In the genomic region with DNA sequence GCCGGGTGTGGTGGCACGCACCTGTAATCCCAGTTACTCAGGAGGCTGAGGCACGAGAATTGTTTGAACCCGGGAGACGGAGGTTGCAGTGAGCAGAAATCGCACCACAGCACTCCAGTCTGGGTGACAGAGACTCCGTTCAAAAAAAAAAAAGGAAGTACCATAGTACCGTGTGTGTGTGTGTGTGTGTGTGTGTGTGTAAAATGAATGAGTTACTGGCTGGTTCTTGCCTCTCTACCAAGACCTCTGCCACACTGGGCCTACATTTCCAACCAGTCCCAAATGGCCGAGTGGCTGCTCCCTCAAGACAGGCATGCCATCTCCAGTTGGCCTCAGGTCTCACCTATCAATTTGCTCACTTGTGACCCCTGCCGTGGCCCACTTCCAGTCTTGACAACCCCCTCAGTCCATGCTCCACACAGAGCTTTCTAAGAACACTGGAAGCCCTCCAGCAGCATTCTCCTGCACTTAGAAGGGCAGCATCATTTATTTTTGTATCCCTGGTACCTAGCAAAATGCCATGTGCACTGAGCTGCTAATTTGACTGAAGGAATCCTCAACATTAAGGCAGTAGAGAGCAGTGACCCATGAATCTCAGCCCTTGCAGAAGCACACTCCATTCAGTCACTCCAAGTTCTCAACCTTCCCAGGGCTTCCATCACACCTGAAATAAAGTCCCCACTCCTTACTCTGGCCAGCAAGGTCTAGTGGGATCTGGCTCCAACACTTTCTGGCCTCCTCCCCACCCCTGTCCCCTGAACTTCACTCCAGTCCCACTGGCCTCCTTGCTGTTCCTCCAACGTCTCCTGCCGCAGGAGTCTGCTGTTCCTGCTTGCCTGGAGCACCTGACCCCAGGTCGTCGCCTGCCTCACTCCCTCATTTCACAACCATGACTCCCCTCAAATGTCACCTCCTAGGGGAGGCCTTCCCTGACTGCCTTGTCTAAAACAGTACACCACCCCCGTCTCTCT, we compare ENCODE assay signal across 9 cellular contexts. TPM values are rescaled to one million over a fixed set of nuclear protein-coding genes. Genes with fewer than 3 reads are reported as not detected.
A peak's percentile ranks its signal among the peaks of the same experiment; 100 is the strongest.
DNase-seq lines count a peak whose midpoint lies in the region; ATAC-seq and TF ChIP-seq lines count a peak whose summit lies in the region.
"Had no signal": no experiment of that assay in that cellular context is flagged by ENCODE, and none has a peak within 500 bp of the region (broad histone marks: within the 10 kb centered on the region; RNA-seq: fewer than 3 reads in every experiment).

No MANE protein-coding gene starts in this region.

- TF ChIP-seq CTCF in VCaP (conservative IDR thresholded peaks at IDR 0.05), result no peak
- TF ChIP-seq CTCF in suprapubic skin (IDR thresholded peaks at IDR 0.05), result no peak

- no peak for TF ChIP-seq POLR2A in suprapubic skin (IDR thresholded peaks at IDR 0.05)

- H3K4me3 Mint-ChIP-seq in T-helper 2 cell treated with Interferon-gamma antibody and Interleukin-4, amounts not matched to agents 5 μg/mL and 100 μg/mL, for 36 hours, result peak overlapping the region; percentile 2
- H3K4me3 Mint-ChIP-seq in immature natural killer cell, result peak overlapping the region; percentile 80 to 91 (median 86)

- no peak for ATAC-seq in HG03565 (IDR thresholded peaks at IDR 0.05; ENCODE audit: unreplicated experiment)

- peak overlapping the region; percentile 71 for H3K27ac Mint-ChIP-seq in T-helper 2 cell treated with Interferon-gamma antibody and Interleukin-4, amounts not matched to agents 5 μg/mL and 100 μg/mL, for 36 hours
- H3K27ac Mint-ChIP-seq in immature natural killer cell, result peak overlapping the region; percentile 92 to 99 (median 98)

- DNase-seq in T-helper 2 cell treated with Interferon-gamma antibody and Interleukin-4, amounts not matched to agents 5 μg/mL and 100 μg/mL, for 36 hours (ENCODE audit: low spot score), result no peak
- DNase-seq in T-helper 2 cell, result no peak
- DNase-seq in immature natural killer cell, result peak; percentile 25 to 58 (median 51)
- no peak for DNase-seq in suprapubic skin (ENCODE audit: low spot score in 2 of 2)
- no peak for DNase-seq in NCI-H748 (lab: John Stamatoyannopoulos, UW; ENCODE audit: unreplicated experiment)
- DNase-seq in DMS79 (lab: John Stamatoyannopoulos, UW), result no peak

- TF ChIP-seq EP300 in suprapubic skin (IDR thresholded peaks at IDR 0.05), result no peak

- H3K27me3 ChIP-seq in suprapubic skin, result no peaks in the 10 kb centered on the region

- H3K4me3 ChIP-seq in suprapubic skin, result no peak overlapping the region

- no peaks in the 10 kb centered on the region for H3K9me3 ChIP-seq in suprapubic skin

- peaks cover 29% of the 10 kb centered on the region for H3K36me3 ChIP-seq in suprapubic skin

- peak overlapping the region; percentile 94 for H3K27ac ChIP-seq in VCaP
- peak overlapping the region; percentile 78 for H3K27ac ChIP-seq in suprapubic skin

- H3K4me1 ChIP-seq in suprapubic skin, result peaks cover 84% of the 10 kb centered on the region

- no peaks in the 10 kb centered on the region for H3K9me3 Mint-ChIP-seq in T-helper 2 cell treated with Interferon-gamma antibody and Interleukin-4, amounts not matched to agents 5 μg/mL and 100 μg/mL, for 36 hours
- H3K9me3 Mint-ChIP-seq in immature natural killer cell, result no peaks in the 10 kb centered on the region

- peaks cover 54% of the 10 kb centered on the region for H3K36me3 Mint-ChIP-seq in T-helper 2 cell treated with Interferon-gamma antibody and Interleukin-4, amounts not matched to agents 5 μg/mL and 100 μg/mL, for 36 hours (ENCODE audit: low read depth)
- peaks cover 0 to 28% (median 7%) of the 10 kb centered on the region in 3 donors for H3K36me3 Mint-ChIP-seq in immature natural killer cell

- WGBS in suprapubic skin, result 85% methylated on average over 15 of the region's 15 CpGs

- no peaks in the 10 kb centered on the region for H3K27me3 Mint-ChIP-seq in T-helper 2 cell treated with Interferon-gamma antibody and Interleukin-4, amounts not matched to agents 5 μg/mL and 100 μg/mL, for 36 hours (ENCODE audit: low read depth)
- peaks cover 7 to 12% (median 11%) of the 10 kb centered on the region in 3 donors for H3K27me3 Mint-ChIP-seq in immature natural killer cell (ENCODE audit: low read depth in 3 of 3)

- H3K4me1 Mint-ChIP-seq in T-helper 2 cell treated with Interferon-gamma antibody and Interleukin-4, amounts not matched to agents 5 μg/mL and 100 μg/mL, for 36 hours (ENCODE audit: low read depth), result peaks cover 50% of the 10 kb centered on the region
- H3K4me1 Mint-ChIP-seq in immature natural killer cell, result peaks cover 87 to 94% of the 10 kb centered on the region in 2 donors

RNA-seq across cellular contexts. Expression of a gene that starts 29.9 kb away (rescaled TPM):
- polyA plus RNA-seq in immature natural killer cell, result not detected
- total RNA-seq in suprapubic skin, result 1 to 10 TPM in 1 of 4 donors, not detected in 3; 2.7 TPM
- total RNA-seq: occipital lobe had no signal

RNA-seq across cellular contexts. Expression of a gene that starts 55.1 kb away (rescaled TPM):
- polyA plus RNA-seq in immature natural killer cell, result 10 to 100 TPM; 30.9 to 60.4 (median 39.3) TPM
- total RNA-seq in suprapubic skin, result 100 to 1,000 TPM; 104 to 120 (median 107) TPM

Comparison
In these comparisons a context has a peak if more than half of its experiments do, and no peak if none do; other contexts are left out.
1. DNase-seq: peak in immature natural killer cell (3 of 3); none in T-helper 2 cell treated with Interferon-gamma antibody and Interleukin-4, amounts not matched to agents 5 μg/mL and 100 μg/mL, for 36 hours (single experiment), T-helper 2 cell (0 of 5), suprapubic skin (0 of 2), NCI-H748 (single experiment) and DMS79 (single experiment).